1 cellular context compared by ENCODE assay signal in genomic region chr9:37422289-37423104, GRCh38.
TF ChIP-seq lines count a peak whose summit lies in the region.

Gene GRHPR (plus strand): TSS chr9:37422696. CDS start chr9:37422751, 55 bp downstream.

TF ChIP-seq in K562, 482 proteins besides CTCF, POLR2A, EP300 and RAD21 (continued from another document and continues in another):
- TF ChIP-seq CREB3 (tag; conservative IDR thresholded peaks at IDR 0.05; ENCODE audit: low read depth) (0 out of 2 replicates have a peak, but pooled peaks have one; percentile 6), PRMT5 (CRISPR knock-in tag; IDR thresholded peaks at IDR 0.05) (peak; percentile 77), ZNF184 (CRISPR knock-in tag; IDR thresholded peaks at IDR 0.05) (no peak), GATA2 (CRISPR knock-in tag; IDR thresholded peaks at IDR 0.05) (no peak), KAT7 (CRISPR knock-in tag; IDR thresholded peaks at IDR 0.05; ENCODE audit: borderline replicate concordance) (peak; percentile 89), FOXA3 (CRISPR knock-in tag; conservative IDR thresholded peaks at IDR 0.05 in 1 of 2, IDR thresholded peaks at IDR 0.05 in 1 of 2) (peak in 1 of 2 experiments; percentile 47; a peak in 1 of 4 replicates), HCFC1 (IDR thresholded peaks at IDR 0.05; ENCODE audit: low read depth, low read length) (0 out of 2 replicates have a peak, but pooled peaks have one; percentile 5), ZNF280A (IDR thresholded peaks at IDR 0.05; ENCODE audit: low read depth, partially characterized antibody) (no peak), TEAD1 (CRISPR knock-in tag; IDR thresholded peaks at IDR 0.05) (peak; percentile 64 to 94), FOXO4 (CRISPR knock-in tag; IDR thresholded peaks at IDR 0.05) (peak; percentile 70; the same call in 1 of the 2 replicates), USF1 (CRISPR knock-in tag; IDR thresholded peaks at IDR 0.05) (peak; percentile 92; the same call in 1 of the 2 replicates), MGA (IDR thresholded peaks at IDR 0.05) (peak; percentile 86), SIN3A (IDR thresholded peaks at IDR 0.05; ENCODE audit: borderline replicate concordance in 2 of 2, control insufficient read depth in 1 of 2, low read depth in 2 of 2, low read length in 2 of 2) (peak; percentile 35 to 84; a peak in 2 of 4 replicates), SMAD2 (IDR thresholded peaks at IDR 0.05; ENCODE audit: low read depth, low read length) (no peak), RBBP5 (IDR thresholded peaks at IDR 0.05; ENCODE audit: borderline replicate concordance, insufficient read depth, low read length, poor library complexity, severe bottlenecking) (peak; percentile 71), GTF2F1 (IDR thresholded peaks at IDR 0.05; ENCODE audit: low read depth, low read length) (peak; percentile 47; the same call in 1 of the 2 replicates), JUN (IDR thresholded peaks at IDR 0.05; ENCODE audit: borderline replicate concordance, low read depth, low read length) (peak; percentile 47; the same call in 1 of the 2 replicates), JUN (CRISPR knock-in tag; IDR thresholded peaks at IDR 0.05; ENCODE audit: borderline replicate concordance) (0 out of 2 replicates have a peak, but pooled peaks have one; percentile 10), REST (CRISPR knock-in tag; IDR thresholded peaks at IDR 0.05; ENCODE audit: low read depth) (0 out of 2 replicates have a peak, but pooled peaks have one; percentile 27), AFF4 (CRISPR knock-in tag; IDR thresholded peaks at IDR 0.05) (peak; percentile 93), MCM7 (IDR thresholded peaks at IDR 0.05) (no peak), HINFP (tag; conservative IDR thresholded peaks at IDR 0.05; ENCODE audit: low read depth) (no peak)
